ENCODE assay signal across 8 cellular contexts in genomic region chr3:183188895-183189462, GRCh38. TPM values are rescaled to one million over a fixed set of nuclear protein-coding genes. Genes with fewer than 3 reads are reported as not detected.
DNase-seq lines count a peak whose midpoint lies in the region; FAIRE-seq and TF ChIP-seq lines count a peak whose summit lies in the region.

No MANE protein-coding gene starts in this region.

- no peak for FAIRE-seq in astrocyte (lab: Jason Lieb, UNC)

- WGBS in mesenchymal stem cell, result 85% methylated on average over 7 of the region's 7 CpGs
- WGBS in sigmoid colon, 2 donors, result 86 to 90% methylated on average over 7 of the region's 7 CpGs

- no peak for TF ChIP-seq POLR2A in sigmoid colon (IDR thresholded peaks at IDR 0.05)

- H4K20me1 ChIP-seq in astrocyte (ENCODE audit: insufficient read depth, low read length), result no peaks in the 10 kb centered on the region

- H3K4me1 ChIP-seq in astrocyte (ENCODE audit: insufficient read depth, low read length) (peaks cover 12% of the 10 kb centered on the region), mesenchymal stem cell (ENCODE audit: control insufficient read depth, insufficient read depth, low read depth, low read length) (peaks cover 2% of the 10 kb centered on the region), sigmoid colon (peaks cover 0 to 14% (median 4%) of the 10 kb centered on the region in 4 donors)

- no peak overlapping the region for H3K14ac ChIP-seq in mesenchymal stem cell (ENCODE audit: low read length in 2 of 2)

- no peak overlapping the region for H3K23ac ChIP-seq in mesenchymal stem cell (ENCODE audit: low read length in 2 of 2)

- no peak overlapping the region for H3K18ac ChIP-seq in mesenchymal stem cell (ENCODE audit: low read depth in 1 of 2, low read length in 2 of 2)

- H3K27ac ChIP-seq in astrocyte (ENCODE audit: low read depth, low read length) (no peak overlapping the region), mesenchymal stem cell (ENCODE audit: low read length, poor library complexity, severe bottlenecking) (no peak overlapping the region), sigmoid colon (no peak overlapping the region)

- no peak overlapping the region for H2BK15ac ChIP-seq in mesenchymal stem cell (ENCODE audit: low read depth, poor library complexity, severe bottlenecking)

- peak; percentile 55 for DNase-seq in 8988T
- peak; percentile 15 for DNase-seq in GM12864 (ENCODE audit: low read depth)
- DNase-seq in MV-4-11 (lab: John Stamatoyannopoulos, UW), result peak; percentile 60
- no peak for DNase-seq in astrocyte (ENCODE audit: low read depth)
- DNase-seq in mesenchymal stem cell, result peak; percentile 22
- no peak for DNase-seq in NCI-H187 (lab: John Stamatoyannopoulos, UW)
- DNase-seq in hepatic stellate cell (ENCODE audit: low spot score), result no peak
- DNase-seq in sigmoid colon, result no peak

- no peak overlapping the region for H4K8ac ChIP-seq in mesenchymal stem cell (ENCODE audit: low read length)

- H3K79me1 ChIP-seq in mesenchymal stem cell (replicated peaks; ENCODE audit: low read length, poor library complexity, severe bottlenecking), result no peaks in the 10 kb centered on the region

- H3K79me2 ChIP-seq in astrocyte (ENCODE audit: insufficient read depth, low read length), result no peaks in the 10 kb centered on the region

- H3K27me3 Mint-ChIP-seq in astrocyte (ENCODE audit: low read depth, unreplicated experiment), result peaks cover 5% of the 10 kb centered on the region

- no peak overlapping the region for H2AK5ac ChIP-seq in mesenchymal stem cell (ENCODE audit: low read length, severe bottlenecking)

- H3K9me3 ChIP-seq in astrocyte (ENCODE audit: insufficient read depth, low read depth, low read length), result no peaks in the 10 kb centered on the region
- no peaks in the 10 kb centered on the region for H3K9me3 ChIP-seq in mesenchymal stem cell (ENCODE audit: control insufficient read depth, low read length)
- no peaks in the 10 kb centered on the region for H3K9me3 ChIP-seq in sigmoid colon

- H3K27me3 ChIP-seq in astrocyte (ENCODE audit: insufficient read depth, low read length) (no peaks in the 10 kb centered on the region), mesenchymal stem cell (ENCODE audit: control insufficient read depth in 1 of 2, insufficient read depth in 1 of 2, low read length in 2 of 2) (no peaks in the 10 kb centered on the region), sigmoid colon (peaks cover 0 to 9% (median 0%) of the 10 kb centered on the region in 3 donors)

- peaks cover 9% of the 10 kb centered on the region for H3K4me1 Mint-ChIP-seq in astrocyte (ENCODE audit: low read depth, unreplicated experiment)

- H3K4ac ChIP-seq in mesenchymal stem cell (ENCODE audit: low read depth in 1 of 2, low read length in 2 of 2), result peak overlapping the region in 1 of 2 experiments; percentile 1

- H3K27ac Mint-ChIP-seq in astrocyte (ENCODE audit: unreplicated experiment), result no peak overlapping the region

- H3K9ac ChIP-seq in astrocyte (ENCODE audit: low read length), result no peak overlapping the region
- H3K9ac ChIP-seq in mesenchymal stem cell (ENCODE audit: low read length), result no peak overlapping the region

- no peak overlapping the region for H4K91ac ChIP-seq in mesenchymal stem cell (ENCODE audit: low read length)

- H3K4me3 ChIP-seq in GM12864 (ENCODE audit: low read depth, low read length) (no peak overlapping the region), astrocyte (ENCODE audit: insufficient read depth, low read depth, low read length) (no peak overlapping the region), mesenchymal stem cell (ENCODE audit: insufficient read depth in 1 of 2, low read depth in 1 of 2, low read length in 2 of 2) (no peak overlapping the region), sigmoid colon (no peak overlapping the region)

- H3K36me3 ChIP-seq in astrocyte (ENCODE audit: insufficient read depth, low read length), result no peaks in the 10 kb centered on the region
- H3K36me3 ChIP-seq in mesenchymal stem cell (ENCODE audit: control insufficient read depth in 1 of 2, insufficient read depth in 2 of 2, low read depth in 1 of 2, low read length in 2 of 2), result no peaks in the 10 kb centered on the region
- H3K36me3 ChIP-seq in sigmoid colon, result no peaks in the 10 kb centered on the region

- no peak overlapping the region for H2BK12ac ChIP-seq in mesenchymal stem cell (ENCODE audit: low read length in 2 of 2)

- H3K36me3 Mint-ChIP-seq in astrocyte (ENCODE audit: low read depth, unreplicated experiment), result no peaks in the 10 kb centered on the region

- H3K4me2 ChIP-seq in astrocyte (ENCODE audit: low read length), result no peak overlapping the region
- H3K4me2 ChIP-seq in mesenchymal stem cell (ENCODE audit: low read length, poor library complexity, severe bottlenecking), result no peak overlapping the region

- intact Hi-C loops in sigmoid colon (cut with DNase I), result no loop called here

- H2BK120ac ChIP-seq in mesenchymal stem cell (ENCODE audit: low read depth, low read length), result no peak overlapping the region

- TF ChIP-seq CTCF in GM12864 (IDR thresholded peaks at IDR 0.05; ENCODE audit: low read depth, low read length, missing control alignments) (peak; percentile 63), astrocyte (IDR thresholded peaks at IDR 0.05; ENCODE audit: insufficient read depth, low read depth, low read length) (peak; percentile 19), sigmoid colon (IDR thresholded peaks at IDR 0.05) (no peak)

- H3K4me3 Mint-ChIP-seq in astrocyte (ENCODE audit: unreplicated experiment), result no peak overlapping the region

- no peaks in the 10 kb centered on the region for H3K9me3 Mint-ChIP-seq in astrocyte (ENCODE audit: unreplicated experiment)

- no peak overlapping the region for H2BK5ac ChIP-seq in mesenchymal stem cell (ENCODE audit: low read depth, low read length, poor library complexity, severe bottlenecking)

- H2AFZ ChIP-seq in astrocyte (ENCODE audit: low read depth, low read length) (no peak overlapping the region), mesenchymal stem cell (ENCODE audit: low read depth, low read length) (no peak overlapping the region)

- no peak for TF ChIP-seq EP300 in sigmoid colon (IDR thresholded peaks at IDR 0.05)

RNA-seq across cellular contexts. Expression of gene LAMP3, which starts 26.4 kb away (rescaled TPM):
- total RNA-seq in astrocyte, result 0.67 and 1.5 TPM in 2 replicates
- polyA plus RNA-seq in mesenchymal stem cell (2013, experiment 1 of 2), result 0.72 TPM
- 0.49 TPM for polyA plus RNA-seq in mesenchymal stem cell (2013, experiment 2 of 2)
- not detected for total RNA-seq in sigmoid colon
- 1 to 10 TPM in 1 of 3 donors, under 1 TPM in 2; 0.60 to 9.5 (median 0.69) TPM for polyA plus RNA-seq in sigmoid colon

Comparison
In these comparisons a context has a peak if more than half of its experiments do, and no peak if none do; other contexts are left out.
1. DNase-seq: peak in 8988T (single experiment), GM12864 (single experiment), MV-4-11 (single experiment) and mesenchymal stem cell (single experiment); none in astrocyte (single experiment), NCI-H187 (0 of 2), hepatic stellate cell (single experiment) and sigmoid colon (single experiment).
2. CTCF ChIP-seq: peak in GM12864 (single experiment) and astrocyte (single experiment); none in sigmoid colon (0 of 4).